ENCODE assay signal across 8 cellular contexts in the genomic region with DNA sequence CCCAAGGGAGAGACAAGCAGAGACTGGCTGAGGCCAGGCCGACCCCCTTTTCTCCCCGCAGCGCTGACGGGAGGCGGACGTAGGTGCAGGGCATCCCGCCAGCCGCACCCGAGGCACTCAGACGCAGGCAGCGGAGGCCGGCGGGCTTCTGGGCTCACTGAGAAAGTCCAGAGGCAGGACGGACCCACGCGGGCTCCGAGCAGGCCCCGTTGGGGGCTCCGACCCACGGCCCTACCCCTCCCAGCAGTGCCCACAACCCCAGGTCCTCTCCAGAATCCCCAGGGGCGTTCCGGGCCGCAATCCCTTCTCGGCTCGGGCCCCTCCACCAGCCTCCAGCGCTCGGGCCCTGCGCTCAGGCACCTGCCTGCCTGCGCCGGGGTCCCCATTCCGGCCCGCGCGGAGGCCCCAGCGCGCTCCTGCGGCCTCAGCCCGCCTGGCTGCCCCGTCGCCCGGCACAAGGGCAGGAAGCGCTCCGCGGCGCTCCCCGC. TPM values are rescaled to one million over a fixed set of nuclear protein-coding genes. Genes with fewer than 3 reads are reported as not detected.
DNase-seq lines count a peak whose midpoint lies in the region; ATAC-seq and TF ChIP-seq lines count a peak whose summit lies in the region.

No MANE protein-coding gene starts in this region.

- peaks cover 42% of the 10 kb centered on the region for H3K4me1 ChIP-seq in mononuclear cell (ENCODE audit: insufficient read depth, low read length)

- no peaks in the 10 kb centered on the region for H3K27me3 ChIP-seq in mononuclear cell (ENCODE audit: insufficient read depth, low read length)

- H3K4me3 ChIP-seq in epithelial cell of esophagus (ENCODE audit: low read length) (peak overlapping the region; percentile 74), mononuclear cell (ENCODE audit: low read length) (peak overlapping the region; percentile 74)

- no peaks in the 10 kb centered on the region for H3K9me3 ChIP-seq in mononuclear cell (ENCODE audit: low read depth, low read length)

- ATAC-seq in HG02943 (IDR thresholded peaks at IDR 0.05; ENCODE audit: low read depth, unreplicated experiment): peak; percentile 26

- DNase-seq in NCI-H82 (lab: John Stamatoyannopoulos, UW): peak; percentile 65
- no peak for DNase-seq in NCI-H82 treated with DMSO at 0.1 percent for 48 hours (lab: John Stamatoyannopoulos, UW; ENCODE audit: unreplicated experiment)
- DNase-seq in NCI-H2227 treated with DMSO at 0.1 percent for 48 hours (lab: John Stamatoyannopoulos, UW): peak; percentile 52
- peak; percentile 3 to 25 for DNase-seq in activated CD8-positive, alpha-beta memory T cell treated with anti-CD3 and anti-CD28 coated beads for 1 hour (ENCODE audit: extremely low read depth in 1 of 2, low read depth in 1 of 2)
- DNase-seq in epithelial cell of esophagus (ENCODE audit: low read depth): peak; percentile 57
- peak; percentile 8 to 13 for DNase-seq in stimulated activated CD8-positive, alpha-beta memory T cell treated with anti-CD3 and anti-CD28 coated beads, Interleukin-7, amount 100 ng/mL, for 1 hour (ENCODE audit: low read depth in 2 of 2)

- no peak for TF ChIP-seq CTCF in epithelial cell of esophagus (IDR thresholded peaks at IDR 0.05; ENCODE audit: insufficient read depth, low read depth, low read length, missing control alignments)

RNA-seq across cellular contexts. Expression of a gene that starts 0.5 kb away (rescaled TPM):
- total RNA-seq in mononuclear cell: 31.1 TPM
